ENCODE assay signal across 19 cellular contexts in the genomic region with DNA sequence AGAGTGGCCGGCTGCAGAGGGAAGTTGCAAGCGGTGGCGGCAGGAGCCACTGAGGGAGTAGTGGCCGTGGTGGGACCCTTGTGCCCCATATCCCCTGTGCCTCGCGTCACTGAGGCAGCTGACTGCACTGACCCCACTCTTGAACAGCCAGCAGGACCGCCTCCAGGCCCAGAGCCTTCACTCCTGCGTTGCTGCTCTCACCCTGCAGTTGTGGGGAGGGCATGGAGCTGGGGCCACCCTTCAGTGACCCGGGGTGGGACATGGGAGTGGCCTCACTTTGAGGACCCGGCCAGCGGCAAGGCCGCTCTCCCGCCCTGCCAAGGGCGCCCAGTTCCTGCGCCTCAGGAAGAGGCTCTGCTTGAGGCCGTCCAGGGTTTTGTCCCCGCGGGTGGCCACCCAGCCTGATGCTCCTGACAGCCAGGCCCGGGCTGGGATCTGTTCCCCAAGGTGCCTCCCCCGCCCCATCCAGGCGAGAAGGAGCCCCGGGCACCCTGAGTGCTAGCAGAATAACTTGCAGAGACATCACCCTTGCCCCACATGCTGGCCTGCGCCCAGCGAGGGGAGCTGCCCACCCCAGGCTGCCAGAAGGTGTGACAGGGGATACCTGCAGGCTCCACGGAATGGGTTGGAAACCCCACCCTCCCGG. TPM values are rescaled to one million over a fixed set of nuclear protein-coding genes. Genes with fewer than 3 reads are reported as not detected.
A peak's percentile ranks its signal among the peaks of the same experiment; 100 is the strongest.
DNase-seq lines count a peak whose midpoint lies in the region; ATAC-seq and TF ChIP-seq lines count a peak whose summit lies in the region.
"Had no signal": no experiment of that assay in that cellular context is flagged by ENCODE, and none has a peak within 500 bp of the region (broad histone marks: within the 10 kb centered on the region; RNA-seq: fewer than 3 reads in every experiment).

No MANE protein-coding gene starts in this region.

- H3K56ac ChIP-seq in H9 (ENCODE audit: insufficient read length, low read depth, low read length), result no peak overlapping the region

- no TSS peak for BruUV-seq in A673 (replicated peaks; lab: Mats Ljungman, UMichigan)

- H3K27me3 ChIP-seq in H9 (ENCODE audit: insufficient read depth, low read length) (no peaks in the 10 kb centered on the region), A673 (replicated peaks; ENCODE audit: insufficient read depth, low read depth, low read length, poor library complexity) (peaks cover 16% of the 10 kb centered on the region)
- H3K27me3 ChIP-seq: BLaER1 had no signal

- H2BK120ac ChIP-seq in H9 (ENCODE audit: low read depth, low read length, poor library complexity, severe bottlenecking), result no peak overlapping the region

- no peak overlapping the region for H2BK12ac ChIP-seq in H9 (ENCODE audit: insufficient read length, low read depth, low read length)

- H3K79me2 ChIP-seq in H9 (ENCODE audit: insufficient read depth, low read length), result no peaks in the 10 kb centered on the region

- no peaks in the 10 kb centered on the region for H3K36me3 ChIP-seq in A673 (ENCODE audit: insufficient read depth, low read length, poor library complexity, severe bottlenecking)
- H3K36me3 ChIP-seq: BLaER1 had no signal

- H2BK5ac ChIP-seq in H9 (ENCODE audit: insufficient read length, low read length), result no peak overlapping the region

- WGBS in H9 (ENCODE audit: extremely low coverage, insufficient read length, low lambda C conversion rate), result no CpG with 5 or more reads among the region's 26 CpGs

- H4K5ac ChIP-seq in H9 (ENCODE audit: insufficient read length, low read depth, low read length), result no peak overlapping the region

- no peak overlapping the region for H3K27ac Mint-ChIP-seq in H9
- H3K27ac Mint-ChIP-seq: CD4-positive, alpha-beta memory T cell had no signal

- TF ChIP-seq CTCF in H9 (conservative IDR thresholded peaks at IDR 0.05) (no peak), A673 (conservative IDR thresholded peaks at IDR 0.05; ENCODE audit: low read depth, low read length) (no peak)

- H3K23me2 ChIP-seq in H9 (ENCODE audit: insufficient read length, low read depth, low read length, poor library complexity, severe bottlenecking), result no peaks in the 10 kb centered on the region

- H3K79me1 ChIP-seq in H9 (ENCODE audit: insufficient read depth, low read depth, low read length, poor library complexity, severe bottlenecking), result no peaks in the 10 kb centered on the region

- H3K9ac ChIP-seq in H9 (ENCODE audit: extremely low read depth, insufficient read length, low read length), result no peak overlapping the region
- H3K9ac ChIP-seq: BLaER1 had no signal

- H3K36me3 Mint-ChIP-seq in H9 (ENCODE audit: insufficient read depth in 1 of 3, low read depth in 3 of 3), result no peaks in the 10 kb centered on the region
- H3K36me3 Mint-ChIP-seq: CD4-positive, alpha-beta memory T cell had no signal

- CTCF ChIA-PET in A673 (lab: Charles Lee), result no interaction called here

- H4K20me1 ChIP-seq in H9 (ENCODE audit: control insufficient read depth, insufficient read depth, insufficient read length), result no peaks in the 10 kb centered on the region
- H4K20me1 ChIP-seq: BLaER1 had no signal

- peaks cover 0 to 3% of the 10 kb centered on the region in 2 experiments; a peak in 1 of 5 replicates for H3K9me3 Mint-ChIP-seq in H9

- no peak overlapping the region for H2AK5ac ChIP-seq in H9 (ENCODE audit: insufficient read length, low read length)

- DNase-seq in D341Med (ENCODE audit: low spot score) (peak; percentile 24), H9 (peak; percentile 31), posterior vena cava (ENCODE audit: low spot score) (peak; percentile 69), A673 (ENCODE audit: low spot score) (no peak), cerebellum (ENCODE audit: low spot score) (no peak), kidney tubule cell (ENCODE audit: low spot score) (no peak)
- DNase-seq: Calu3, HCEC 1CT, KG1, MV-4-11, NCI-H1694 treated with DMSO at 0.1 percent for 48 hours, NCI-H510A, NCI-H748 treated with DMSO at 0.1 percent for 48 hours, SHP77 had no signal

- no peak overlapping the region for H3K18ac ChIP-seq in H9 (ENCODE audit: insufficient read length, low read depth, low read length)

- H2AFZ ChIP-seq in H9 (ENCODE audit: low read length), result no peak overlapping the region

- no peak overlapping the region for H4K91ac ChIP-seq in H9 (ENCODE audit: insufficient read length, low read depth, low read length)

- peak; percentile 41 for ATAC-seq in esophagus mucosa

- no peak overlapping the region for H3K4me3 Mint-ChIP-seq in H9
- H3K4me3 Mint-ChIP-seq: CD4-positive, alpha-beta memory T cell had no signal

- H2BK20ac ChIP-seq in H9 (ENCODE audit: low read depth, low read length, poor library complexity, severe bottlenecking), result no peak overlapping the region

- no peak overlapping the region for H3K4me2 ChIP-seq in H9 (ENCODE audit: insufficient read depth, insufficient read length, low read length)
- H3K4me2 ChIP-seq: A549, BLaER1 had no signal

- no peak overlapping the region for H3K23ac ChIP-seq in H9 (ENCODE audit: insufficient read length, low read depth, low read length)

- no peak overlapping the region for H3K4me3 ChIP-seq in A673 (ENCODE audit: low read depth, low read length, poor library complexity, severe bottlenecking)
- H3K4me3 ChIP-seq: A549, BLaER1, SK-N-MC had no signal

- H3K27ac ChIP-seq in H9 (ENCODE audit: insufficient read length, low read depth, low read length) (no peak overlapping the region), A673 (ENCODE audit: low read depth, low read length, poor library complexity, severe bottlenecking) (no peak overlapping the region)
- H3K27ac ChIP-seq: A549, BLaER1, SK-N-MC had no signal

- H3K4me1 Mint-ChIP-seq in H9, result no peaks in the 10 kb centered on the region
- H3K4me1 Mint-ChIP-seq: CD4-positive, alpha-beta memory T cell had no signal

- H3K14ac ChIP-seq in H9 (ENCODE audit: insufficient read depth, low read length), result no peak overlapping the region

- no peak overlapping the region for H2BK15ac ChIP-seq in H9 (ENCODE audit: low read depth, low read length)

- no peak overlapping the region for H3K4ac ChIP-seq in H9 (ENCODE audit: low read depth, low read length)

- POLR2A ChIA-PET in A673 (lab: Charles Lee; ENCODE audit: low non-redundant PET), result no interaction called here

- H3K9me3 ChIP-seq in H9 (ENCODE audit: control insufficient read depth, low read depth, low read length) (no peaks in the 10 kb centered on the region), A673 (ENCODE audit: low read depth, low read length, poor library complexity, severe bottlenecking) (no peaks in the 10 kb centered on the region)
- H3K9me3 ChIP-seq: A549, BLaER1 had no signal

- H3K4me1 ChIP-seq in H9 (ENCODE audit: insufficient read depth, low read length) (no peaks in the 10 kb centered on the region), A673 (ENCODE audit: insufficient read depth, low read length, poor library complexity, severe bottlenecking) (no peaks in the 10 kb centered on the region)
- H3K4me1 ChIP-seq: A549, BLaER1 had no signal

- H3K27me3 Mint-ChIP-seq in H9 (ENCODE audit: low read depth), result peaks cover 3% of the 10 kb centered on the region

- no peak overlapping the region for H4K8ac ChIP-seq in H9 (replicated peaks; ENCODE audit: insufficient read length, low read depth, low read length)

- H3T11ph ChIP-seq in H9 (ENCODE audit: low read length), result no peak overlapping the region

- intact Hi-C loops in posterior vena cava (cut with DNase I), result no loop called here
- intact Hi-C loops in A673 (cut with micrococcal nuclease; ENCODE audit: unreplicated experiment), result loop anchor here (10.0 kb wide), 1 partner anchor 101 kb away; a partner anchor contains a TSS

RNA-seq across cellular contexts. Expression of a gene that starts 44.4 kb away (rescaled TPM):
- total RNA-seq in H9 (2021) (2.8 and 3.1 TPM in 2 replicates), esophagus mucosa (38.7 TPM), posterior vena cava (100 to 1,000 TPM; 101 to 225 TPM), A673 (2021) (not detected in 2 replicates), cerebellum (3.6 TPM)

RNA-seq across cellular contexts. Expression of a gene that starts 46.0 kb away (rescaled TPM):
- total RNA-seq in H9 (2021), result 3.3 and 4.2 TPM in 2 replicates
- not detected for total RNA-seq in esophagus mucosa
- total RNA-seq in posterior vena cava, result 10 to 100 TPM in 1 of 2 donors, 1 to 10 TPM in 1; 1.4 to 61.3 TPM
- not detected in 2 replicates for total RNA-seq in A673 (2021)
- not detected for total RNA-seq in cerebellum

Comparison
In these comparisons a context has a peak if more than half of its experiments do, and no peak if none do; other contexts are left out.
1. DNase-seq: peak in D341Med (single experiment), H9 (single experiment) and posterior vena cava (single experiment); none in A673 (single experiment), cerebellum (single experiment) and kidney tubule cell (single experiment).